8 cellular contexts compared by ENCODE assay signal in genomic region chrX:74293343-74293946, GRCh38. TPM values are rescaled to one million over a fixed set of nuclear protein-coding genes. Genes with fewer than 3 reads are reported as not detected.
DNase-seq lines count a peak whose midpoint lies in the region; ATAC-seq and TF ChIP-seq lines count a peak whose summit lies in the region.

No MANE protein-coding gene starts in this region.

- no peak for TF ChIP-seq CTCF in AG09309 (IDR thresholded peaks at IDR 0.05; ENCODE audit: control insufficient read depth, insufficient read depth, low read depth, low read length, missing control alignments)
- no peak for TF ChIP-seq CTCF in osteocyte (IDR thresholded peaks at IDR 0.05)
- TF ChIP-seq CTCF in testis (IDR thresholded peaks at IDR 0.05): no peak

- H3K4me3 ChIP-seq in AG09309 (ENCODE audit: control insufficient read depth, low read depth, low read length) (peak overlapping the region; percentile 63), testis (peak overlapping the region; percentile 56 to 77)

- H3K36me3 ChIP-seq in testis (ENCODE audit: low read depth, missing control alignments): no peaks in the 10 kb centered on the region

- H3K27ac ChIP-seq in testis: peak overlapping the region; percentile 82 to 87

- ATAC-seq in GM19372 (IDR thresholded peaks at IDR 0.05; ENCODE audit: low read depth, unreplicated experiment): peak; percentile 39
- ATAC-seq in Right ventricle myocardium inferior: peak; percentile 84

- no peaks in the 10 kb centered on the region for H3K27me3 ChIP-seq in testis

- H3K4me3 Mint-ChIP-seq in activated naive CD8-positive, alpha-beta T cell: peak overlapping the region; percentile 99
- peak overlapping the region; percentile 93 for H3K4me3 Mint-ChIP-seq in osteocyte (ENCODE audit: unreplicated experiment)

- no peaks in the 10 kb centered on the region for H3K36me3 Mint-ChIP-seq in activated naive CD8-positive, alpha-beta T cell
- peaks cover 8% of the 10 kb centered on the region for H3K36me3 Mint-ChIP-seq in osteocyte (ENCODE audit: unreplicated experiment)

- peaks cover 2% of the 10 kb centered on the region for H3K4me1 ChIP-seq in testis

- peaks cover 19% of the 10 kb centered on the region for H3K4me1 Mint-ChIP-seq in activated naive CD8-positive, alpha-beta T cell (ENCODE audit: low read depth)
- peaks cover 12% of the 10 kb centered on the region for H3K4me1 Mint-ChIP-seq in osteocyte (ENCODE audit: unreplicated experiment)

- no peaks in the 10 kb centered on the region for H3K9me3 ChIP-seq in testis

- H3K27ac Mint-ChIP-seq in activated naive CD8-positive, alpha-beta T cell: peak overlapping the region; percentile 70
- H3K27ac Mint-ChIP-seq in osteocyte (ENCODE audit: unreplicated experiment): peak overlapping the region; percentile 92

- 1 to 2% methylated on average over 8 to 24 of the region's 25 CpGs for WGBS in testis, 2 donors

- DNase-seq in AG09309 (ENCODE audit: low read depth) (peak; percentile 29), NCI-H1105 (lab: John Stamatoyannopoulos, UW) (peak; percentile 59), SKM-1 treated with dmso at 0.1 percent for 144 hours (lab: John Stamatoyannopoulos, UW; ENCODE audit: unreplicated experiment) (peak; percentile 40), Right ventricle myocardium inferior (ENCODE audit: missing footprints) (peak; percentile 85), osteocyte (ENCODE audit: extremely low spot score, unreplicated experiment) (peak; percentile 88), testis (peak; percentile 84)

- H3K27me3 Mint-ChIP-seq in activated naive CD8-positive, alpha-beta T cell: no peaks in the 10 kb centered on the region
- H3K27me3 Mint-ChIP-seq in osteocyte (ENCODE audit: unreplicated experiment): no peaks in the 10 kb centered on the region

- intact Hi-C loops in Right ventricle myocardium inferior (cut with DNase I): loop anchor here (5.0 to 10.0 kb wide), 3 partner anchors 46 to 244 kb away; partner anchors contain the start of gene SLC16A2
- intact Hi-C loops in testis (cut with DNase I; ENCODE audit: low total_unique reads): no loop called here

- no peaks in the 10 kb centered on the region for H3K9me3 Mint-ChIP-seq in activated naive CD8-positive, alpha-beta T cell (ENCODE audit: low read depth)
- H3K9me3 Mint-ChIP-seq in osteocyte (ENCODE audit: unreplicated experiment): no peaks in the 10 kb centered on the region

- TF ChIP-seq POLR2A in testis (IDR thresholded peaks at IDR 0.05): no peak

RNA-seq across cellular contexts. Expression of gene ZCCHC13, which starts 10.5 kb away (rescaled TPM):
- not detected for total RNA-seq in Right ventricle myocardium inferior
- not detected in 2 replicates for total RNA-seq in osteocyte
- 10 to 100 TPM; 13.6 to 30.3 TPM for total RNA-seq in testis
- 25.9 TPM for polyA plus RNA-seq in testis (ENCODE audit: insufficient read depth, low read depth, low replicate concordance)

Comparison
In these comparisons a context has a peak if more than half of its experiments do, and no peak if none do; other contexts are left out.
1. Peak in every context shown above with its lines: DNase-seq, ATAC-seq, H3K4me3 ChIP-seq and H3K27ac ChIP-seq.
2. DNase-seq: peak in every context shown above with its lines; median percentile 88 in osteocyte; 85 in Right ventricle myocardium inferior; 84 in testis; 59 in NCI-H1105; 40 in SKM-1 treated with dmso at 0.1 percent for 144 hours; 29 in AG09309.
3. RNA of gene ZCCHC13, which starts 10.5 kb away (total RNA-seq): 13.6 to 30.3 TPM in testis; not detected in Right ventricle myocardium inferior (single experiment) and not detected in osteocyte; every median in the first group is over 10 times any median in the second.